ENCODE assay signal across 6 cellular contexts in genomic region chr1:154312229-154313065, GRCh38. TPM values are rescaled to one million over a fixed set of nuclear protein-coding genes. Genes with fewer than 3 reads are reported as not detected.
"Had no signal": no experiment of that assay in that cellular context is flagged by ENCODE, and none has a peak within 500 bp of the region (broad histone marks: within the 10 kb centered on the region; RNA-seq: fewer than 3 reads in every experiment).

No MANE protein-coding gene starts in this region.

RNA-seq across cellular contexts. Expression of gene AQP10, which starts 8.4 kb away (rescaled TPM):
- total RNA-seq: LHCN-M2, MCF 10A, NCI-H460, OCI-LY7, PC-3, SJSA1 had no signal
